Comparison of ENCODE assay signal across 8 cellular contexts in genomic region chr19:18433735-18434398, GRCh38. TPM values are rescaled to one million over a fixed set of nuclear protein-coding genes. Genes with fewer than 3 reads are reported as not detected.
DNase-seq lines count a peak whose midpoint lies in the region; ATAC-seq and TF ChIP-seq lines count a peak whose summit lies in the region.

No MANE protein-coding gene starts in this region.

- peak; percentile 7 for TF ChIP-seq POLR2A in GM15510 (IDR thresholded peaks at IDR 0.05; ENCODE audit: borderline replicate concordance, extremely low read depth, insufficient read length)

- peaks cover 14% of the 10 kb centered on the region for H3K4me1 Mint-ChIP-seq in T-helper 17 cell

- DNase-seq in T-helper 17 cell (no peak), left ventricle myocardium inferior (no peak), skeletal muscle cell (ENCODE audit: low read depth) (no peak), DMS 273 (lab: John Stamatoyannopoulos, UW; ENCODE audit: unreplicated experiment) (no peak), NCI-H2029 treated with DMSO at 0.1 percent for 48 hours (lab: John Stamatoyannopoulos, UW) (no peak)

- peak overlapping the region; percentile 66 for H3K4me3 ChIP-seq in left ventricle myocardium inferior
- H3K4me3 ChIP-seq in skeletal muscle cell (ENCODE audit: low read depth, low read length): peak overlapping the region; percentile 5

- H3K36me3 Mint-ChIP-seq in T-helper 17 cell (ENCODE audit: low read depth): no peaks in the 10 kb centered on the region

- TF ChIP-seq CTCF in left ventricle myocardium inferior (IDR thresholded peaks at IDR 0.05; ENCODE audit: borderline replicate concordance): no peak

- no peaks in the 10 kb centered on the region for H3K27me3 Mint-ChIP-seq in T-helper 17 cell

- H3K27ac Mint-ChIP-seq in T-helper 17 cell: peak overlapping the region; percentile 67

- H3K4me3 Mint-ChIP-seq in T-helper 17 cell: peak overlapping the region; percentile 85

- H3K9me3 ChIP-seq in T-helper 17 cell (ENCODE audit: control insufficient read depth, low read length, poor library complexity, severe bottlenecking) (no peaks in the 10 kb centered on the region), left ventricle myocardium inferior (replicated peaks) (no peaks in the 10 kb centered on the region)

- H3K36me3 ChIP-seq in left ventricle myocardium inferior: peaks cover 13% of the 10 kb centered on the region

- intact Hi-C loops in left ventricle myocardium inferior (cut with micrococcal nuclease): no loop called here

- peaks cover 68% of the 10 kb centered on the region for H3K4me1 ChIP-seq in left ventricle myocardium inferior

- H3K27me3 ChIP-seq in left ventricle myocardium inferior (ENCODE audit: low read depth): no peaks in the 10 kb centered on the region

- peak overlapping the region; percentile 46 for H3K27ac ChIP-seq in left ventricle myocardium inferior (replicated peaks)

- ATAC-seq in T-helper 17 cell: no peak
- ATAC-seq in HG03342 (IDR thresholded peaks at IDR 0.05; ENCODE audit: unreplicated experiment): no peak
- no peak for ATAC-seq in HG02759 (IDR thresholded peaks at IDR 0.05; ENCODE audit: unreplicated experiment)

RNA-seq across cellular contexts. Expression of gene ISYNA1, which starts 4.1 kb away (rescaled TPM):
- total RNA-seq in T-helper 17 cell: 10 to 100 TPM; 37.6 to 39.6 TPM
- total RNA-seq in left ventricle myocardium inferior: 24.1 TPM

RNA-seq across cellular contexts. Expression of gene SSBP4, which starts 14.7 kb away (rescaled TPM):
- total RNA-seq in T-helper 17 cell: 100 to 1,000 TPM; 112 to 113 TPM
- total RNA-seq in left ventricle myocardium inferior: 30.8 TPM

RNA-seq across cellular contexts. Expression of gene LRRC25, which starts 36.4 kb away (rescaled TPM):
- total RNA-seq in T-helper 17 cell (1 to 10 TPM in 1 of 2 donors, under 1 TPM in 1; 0.63 to 3.2 TPM), left ventricle myocardium inferior (2.4 TPM)

RNA-seq across cellular contexts. Expression of gene GDF15, which starts 47.9 kb away (rescaled TPM):
- total RNA-seq in T-helper 17 cell (under 1 TPM; 0.29 to 0.85 TPM), left ventricle myocardium inferior (0.33 TPM)
